ENCODE assay signal across 18 cellular contexts in the genomic region with DNA sequence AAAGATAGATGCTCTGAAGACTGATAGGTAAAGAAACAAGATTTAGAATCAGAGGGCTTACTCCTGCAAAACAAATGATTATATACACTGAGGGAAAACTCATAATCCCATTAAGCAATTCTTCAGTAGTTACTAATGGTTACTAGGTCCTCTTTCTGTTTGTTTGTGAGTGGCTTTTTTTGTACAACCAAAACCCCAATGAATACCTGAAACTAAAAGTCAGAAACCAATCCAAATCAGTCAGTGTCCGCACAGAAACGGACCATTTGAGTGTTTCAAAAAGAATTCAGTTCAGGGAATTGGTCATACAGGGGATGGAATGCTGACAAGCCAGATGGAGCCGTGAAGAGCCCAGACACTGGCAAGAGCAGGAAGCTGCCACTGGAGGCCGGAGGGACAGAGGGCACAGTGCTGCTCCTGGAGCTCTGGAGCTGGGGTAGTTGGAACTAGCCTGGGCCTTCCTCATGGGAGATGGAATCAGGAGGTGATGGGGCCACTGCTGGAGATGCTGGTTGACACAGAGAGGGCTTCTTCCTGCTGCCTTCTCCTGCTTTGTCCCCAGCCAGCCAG. TPM values are rescaled to one million over a fixed set of nuclear protein-coding genes. Genes with fewer than 3 reads are reported as not detected.
A peak's percentile ranks its signal among the peaks of the same experiment; 100 is the strongest.
DNase-seq lines count a peak whose midpoint lies in the region; ATAC-seq, FAIRE-seq and TF ChIP-seq lines count a peak whose summit lies in the region.
"Had no signal": no experiment of that assay in that cellular context is flagged by ENCODE, and none has a peak within 500 bp of the region (broad histone marks: within the 10 kb centered on the region; RNA-seq: fewer than 3 reads in every experiment).

No MANE protein-coding gene starts in this region.

- peaks cover 49% of the 10 kb centered on the region for H3K36me3 Mint-ChIP-seq in activated CD4-positive, alpha-beta memory T cell treated with anti-CD3 and anti-CD28 coated beads for 36 hours

- no peak overlapping the region for H3K4me3 ChIP-seq in IMR-90 (ENCODE audit: insufficient read depth, low read depth, low read length)
- no peak overlapping the region for H3K4me3 ChIP-seq in dorsolateral prefrontal cortex
- no peak overlapping the region for H3K4me3 ChIP-seq in trophoblast cell (ENCODE audit: low read depth, low read length)
- no peak overlapping the region for H3K4me3 ChIP-seq in Karpas-422 (ENCODE audit: low read length)
- H3K4me3 ChIP-seq: HAP-1, uterus had no signal

- no peak for FAIRE-seq in HTR-8/SVneo (lab: Jason Lieb, UNC)
- FAIRE-seq: kidney had no signal

- H3K23ac ChIP-seq in IMR-90 (ENCODE audit: low read depth, low read length): no peak overlapping the region
- no peak overlapping the region for H3K23ac ChIP-seq in trophoblast cell (ENCODE audit: low read length)

- H3K4me2 ChIP-seq in IMR-90 (ENCODE audit: low read depth, low read length): no peak overlapping the region
- H3K4me2 ChIP-seq in trophoblast cell (ENCODE audit: low read length): peak overlapping the region; percentile 32
- H3K4me2 ChIP-seq in Karpas-422 (ENCODE audit: low read depth, low read length, poor library complexity, severe bottlenecking): no peak overlapping the region

- H3K4ac ChIP-seq in IMR-90 (ENCODE audit: low read depth, low read length) (no peak overlapping the region), trophoblast cell (ENCODE audit: low read depth, low read length) (no peak overlapping the region)

- H3K27me3 ChIP-seq in IMR-90 (ENCODE audit: control insufficient read depth, insufficient read depth, low read length) (no peaks in the 10 kb centered on the region), dorsolateral prefrontal cortex (no peaks in the 10 kb centered on the region), trophoblast cell (ENCODE audit: insufficient read depth, low read length) (no peaks in the 10 kb centered on the region), Karpas-422 (ENCODE audit: low read length) (no peaks in the 10 kb centered on the region)
- H3K27me3 ChIP-seq: BE2C, uterus had no signal

- H2BK5ac ChIP-seq in IMR-90 (ENCODE audit: low read depth, low read length, poor library complexity, severe bottlenecking) (no peak overlapping the region), trophoblast cell (ENCODE audit: low read depth, low read length, poor library complexity) (peak overlapping the region; percentile 66)

- H3K9me1 ChIP-seq in IMR-90 (ENCODE audit: insufficient read depth, low read length): peaks cover 8% of the 10 kb centered on the region

- H2BK120ac ChIP-seq in IMR-90 (ENCODE audit: low read depth, low read length): no peak overlapping the region
- H2BK120ac ChIP-seq in trophoblast cell (ENCODE audit: insufficient read depth, low read length, poor library complexity): peak overlapping the region; percentile 2

- no peak overlapping the region for H2AK5ac ChIP-seq in IMR-90 (ENCODE audit: low read depth, low read length)
- no peak overlapping the region for H2AK5ac ChIP-seq in trophoblast cell (ENCODE audit: low read length)

- TF ChIP-seq POLR2A in IMR-90 (IDR thresholded peaks at IDR 0.05; ENCODE audit: low read depth, low read length): no peak

- TF ChIP-seq CTCF in GM13977 (IDR thresholded peaks at IDR 0.05; ENCODE audit: extremely low read depth, insufficient read depth, missing control alignments) (no peak), IMR-90 (conservative IDR thresholded peaks at IDR 0.05; ENCODE audit: low read depth, low read length) (no peak), dorsolateral prefrontal cortex (IDR thresholded peaks at IDR 0.05 in 54 of 56, conservative IDR thresholded peaks at IDR 0.05 in 2 of 56; ENCODE audit: low read depth in 1 of 56, partially characterized antibody in 56 of 56) (peak in 1 of 56 donors; percentile 8)

- DNase-seq in GM13977 (ENCODE audit: low spot score) (peak; percentile 16), IMR-90 (peak; percentile 28), dorsolateral prefrontal cortex (peak in 1 of 10 donors; percentile 13), trophoblast cell (peak; percentile 67 to 83), SW 1271 (lab: John Stamatoyannopoulos, UW) (no peak), HTR-8/SVneo (ENCODE audit: insufficient read length, low spot score) (no peak), Karpas-422 (no peak)
- no peak for DNase-seq in activated CD4-positive, alpha-beta memory T cell treated with anti-CD3 and anti-CD28 coated beads for 36 hours
- DNase-seq: activated CD8-positive, alpha-beta memory T cell treated with anti-CD3 and anti-CD28 coated beads for 24 hours; activated gamma-delta T cell; BE2C; kidney; NCI-H1436 treated with DMSO at 0.1 percent for 48 hours; NCI-H510A treated with DMSO at 0.1 percent for 48 hours; stimulated activated CD4-positive, alpha-beta T cell treated with anti-CD3 and anti-CD28 coated beads, Interleukin-1b, Interleukin-23, amount 100 ng/mL, for 48 hours; uterus had no signal

- in situ Hi-C loops in GM13977 (cut with MboI; ENCODE audit: low pct_unique_long_range_greater_than_20kb, low sequenced_read_pairs, unreplicated experiment): no loop called here
- in situ Hi-C loops in IMR-90 (cut with MboI; ENCODE audit: low sequenced_read_pairs): no loop called here

- H3K14ac ChIP-seq in IMR-90 (replicated peaks; ENCODE audit: low read depth, low read length): 0 out of 2 replicates have a peak overlapping the region, but pooled peaks have one; percentile 39
- peak overlapping the region; percentile 64 for H3K14ac ChIP-seq in trophoblast cell (ENCODE audit: low read length)

- H2AK9ac ChIP-seq in IMR-90 (replicated peaks; ENCODE audit: low read depth, low read length, poor library complexity): no peak overlapping the region

- H3K9ac ChIP-seq in IMR-90 (ENCODE audit: low read depth, low read length) (no peak overlapping the region), trophoblast cell (ENCODE audit: low read length) (no peak overlapping the region), Karpas-422 (ENCODE audit: low read length) (no peak overlapping the region)

- H3K9me2 ChIP-seq in Karpas-422 (replicated peaks; ENCODE audit: insufficient read depth, low read length): no peaks in the 10 kb centered on the region

- H3K9me3 Mint-ChIP-seq in activated CD4-positive, alpha-beta memory T cell treated with anti-CD3 and anti-CD28 coated beads for 36 hours: no peaks in the 10 kb centered on the region

- CTCF ChIA-PET in IMR-90 (lab: Yijun Ruan, JAX): no interaction called here
- CTCF ChIA-PET in activated CD4-positive, alpha-beta memory T cell treated with anti-CD3 and anti-CD28 coated beads for 36 hours (lab: Charles Lee): no interaction called here

- no peak for TF ChIP-seq RAD21 in IMR-90 (IDR thresholded peaks at IDR 0.05; ENCODE audit: low read length)

- no peak overlapping the region for H3K56ac ChIP-seq in IMR-90 (ENCODE audit: extremely low read depth, insufficient read depth, low read length)

- peaks cover 6% of the 10 kb centered on the region; the same call in 1 of the 2 replicates for H4K20me1 ChIP-seq in IMR-90 (ENCODE audit: insufficient read depth, low read length)
- H4K20me1 ChIP-seq in Karpas-422 (ENCODE audit: insufficient read depth, low read depth, low read length): no peaks in the 10 kb centered on the region

- no peak overlapping the region for H4K5ac ChIP-seq in IMR-90 (ENCODE audit: low read depth, low read length)

- H4K91ac ChIP-seq in IMR-90 (ENCODE audit: insufficient read depth, low read depth, low read length): no peak overlapping the region
- peak overlapping the region; percentile 71 for H4K91ac ChIP-seq in trophoblast cell (ENCODE audit: low read depth, low read length)

- dilution Hi-C loops in IMR-90 (cut with HindIII; ENCODE audit: low sequenced_read_pairs, unreplicated experiment): no loop called here

- H3K79me2 ChIP-seq in trophoblast cell (ENCODE audit: control insufficient read depth, insufficient read depth, low read length, poor library complexity) (no peaks in the 10 kb centered on the region), Karpas-422 (ENCODE audit: low read length) (peaks cover 34% of the 10 kb centered on the region)

- peaks cover 19% of the 10 kb centered on the region for H3K36me3 ChIP-seq in IMR-90 (ENCODE audit: control insufficient read depth, insufficient read depth, low read length)
- H3K36me3 ChIP-seq in trophoblast cell (ENCODE audit: control insufficient read depth in 1 of 2, insufficient read depth in 2 of 2, low read length in 2 of 2): peaks cover 6 to 8% of the 10 kb centered on the region in 2 experiments
- H3K36me3 ChIP-seq in Karpas-422 (ENCODE audit: insufficient read depth, low read length): peaks cover 64% of the 10 kb centered on the region
- H3K36me3 ChIP-seq: uterus had no signal

- H3K27ac ChIP-seq in IMR-90 (ENCODE audit: insufficient read depth, low read length) (no peak overlapping the region), dorsolateral prefrontal cortex (peak overlapping the region in 36 of 59 donors; percentile 0 to 75 (median 40)), trophoblast cell (ENCODE audit: low read depth, low read length) (peak overlapping the region; percentile 50), Karpas-422 (ENCODE audit: low read length) (no peak overlapping the region)
- H3K27ac ChIP-seq: RWPE1, uterus had no signal

- H2AFZ ChIP-seq in IMR-90 (replicated peaks; ENCODE audit: low read length, poor library complexity) (no peak overlapping the region), trophoblast cell (ENCODE audit: insufficient read depth, low read length, poor library complexity) (peak overlapping the region; percentile 11), Karpas-422 (ENCODE audit: low read length) (no peak overlapping the region)

- H2BK12ac ChIP-seq in trophoblast cell (ENCODE audit: low read length): peak overlapping the region; percentile 36

- H4K8ac ChIP-seq in IMR-90 (ENCODE audit: low read depth in 2 of 2, low read length in 2 of 2): no peak overlapping the region
- H4K8ac ChIP-seq in trophoblast cell (ENCODE audit: low read depth, low read length): peak overlapping the region; percentile 8

- no peak overlapping the region for H3K4me3 Mint-ChIP-seq in activated CD4-positive, alpha-beta memory T cell treated with anti-CD3 and anti-CD28 coated beads for 36 hours

- intact Hi-C loops in IMR-90 (cut with micrococcal nuclease) (no loop called here), dorsolateral prefrontal cortex (cut with DNase I) (loop anchor here in 1 of 2 donors (5.0 kb wide), 2 partner anchors 33 to 67 kb away; a partner anchor contains a TSS)
- intact Hi-C loops in activated CD4-positive, alpha-beta memory T cell treated with anti-CD3 and anti-CD28 coated beads for 36 hours (cut with micrococcal nuclease): loop anchor here (10.0 kb wide), 1 partner anchor 429 kb away; no protein-coding TSS in a partner anchor

- no peak overlapping the region for H2BK20ac ChIP-seq in IMR-90 (ENCODE audit: low read depth, low read length)

- H3K4me1 Mint-ChIP-seq in activated CD4-positive, alpha-beta memory T cell treated with anti-CD3 and anti-CD28 coated beads for 36 hours (ENCODE audit: low read depth): peaks cover 8% of the 10 kb centered on the region

- BruUV-seq in IMR-90 (replicated peaks; lab: Mats Ljungman, UMichigan): no TSS peak

- WGBS in IMR-90 (ENCODE audit: extremely low coverage in 2 of 2, insufficient read length in 1 of 2), 2 experiments: 70% methylated on average over 2 of the region's 4 CpGs; no CpG with 5 or more reads in 1 of the 2 experiments
- WGBS in trophoblast cell (ENCODE audit: extremely low coverage, insufficient coverage, insufficient read length): no CpG with 5 or more reads among the region's 4 CpGs

- peak; percentile 30 for ATAC-seq in IMR-90 (ENCODE audit: low read depth)

- H3K18ac ChIP-seq in IMR-90 (ENCODE audit: low read depth, low read length) (no peak overlapping the region), trophoblast cell (ENCODE audit: low read length) (peak overlapping the region; percentile 66)

- peak overlapping the region; percentile 48 for H4K12ac ChIP-seq in trophoblast cell (ENCODE audit: low read depth, low read length)

- POLR2A ChIA-PET in IMR-90 (lab: Charles Lee; ENCODE audit: unreplicated experiment): no interaction called here
- POLR2A ChIA-PET in activated CD4-positive, alpha-beta memory T cell treated with anti-CD3 and anti-CD28 coated beads for 36 hours (lab: Charles Lee): no interaction called here

- H3K4me1 ChIP-seq in IMR-90 (ENCODE audit: control insufficient read depth, insufficient read depth, low read length) (peaks cover 10% of the 10 kb centered on the region), trophoblast cell (ENCODE audit: control insufficient read depth in 1 of 2, insufficient read depth in 2 of 2, low read length in 2 of 2) (peaks cover 8% of the 10 kb centered on the region in 2 experiments), Karpas-422 (ENCODE audit: low read length) (no peaks in the 10 kb centered on the region)
- H3K4me1 ChIP-seq: BE2C, HAP-1, uterus had no signal

- no peak overlapping the region for H2BK15ac ChIP-seq in IMR-90 (ENCODE audit: low read depth, low read length)

- H3K27ac Mint-ChIP-seq in activated CD4-positive, alpha-beta memory T cell treated with anti-CD3 and anti-CD28 coated beads for 36 hours: no peak overlapping the region

- H3K9me3 ChIP-seq in IMR-90 (ENCODE audit: control insufficient read depth, insufficient read depth, low read length) (no peaks in the 10 kb centered on the region), trophoblast cell (ENCODE audit: insufficient read depth, low read depth, low read length) (no peaks in the 10 kb centered on the region), Karpas-422 (ENCODE audit: low read length) (no peaks in the 10 kb centered on the region)
- H3K9me3 ChIP-seq: BE2C, HAP-1, uterus had no signal

- no peaks in the 10 kb centered on the region for H3K27me3 Mint-ChIP-seq in activated CD4-positive, alpha-beta memory T cell treated with anti-CD3 and anti-CD28 coated beads for 36 hours

- peaks cover 3 to 10% of the 10 kb centered on the region in 2 experiments; a peak in 3 of 4 replicates for H3K79me1 ChIP-seq in IMR-90 (ENCODE audit: low read depth in 1 of 2, low read length in 2 of 2)
- peaks cover 3% of the 10 kb centered on the region for H3K79me1 ChIP-seq in trophoblast cell (ENCODE audit: low read length)

RNA-seq across cellular contexts. Expression of a gene that starts 31.9 kb away (rescaled TPM):
- total RNA-seq in IMR-90 (2012; rRNA removed): 46.6 and 80.3 TPM in 2 replicates
- 13.8 and 17.0 TPM in 2 replicates for polyA plus RNA-seq in IMR-90 (2012; rRNA removed)
- 5.0 and 5.2 TPM in 2 replicates for polyA plus RNA-seq in IMR-90 (2012; cell fraction: cytosol; rRNA removed)
- 2.4 and 9.0 TPM in 2 replicates for polyA plus RNA-seq in IMR-90 (2012; cell fraction: nucleus; rRNA removed; ENCODE audit: low replicate concordance)
- total RNA-seq in dorsolateral prefrontal cortex: 10 to 100 TPM; 30.8 to 54.7 (median 39.4) TPM
- 11.2 TPM in 2 replicates for polyA plus RNA-seq in trophoblast cell (2013)
- 10 to 100 TPM; 15.0 to 16.6 TPM for total RNA-seq in activated CD4-positive, alpha-beta memory T cell treated with anti-CD3 and anti-CD28 coated beads for 36 hours
- 43.5 and 59.4 TPM in 2 replicates for total RNA-seq in Karpas-422 (2014; rRNA removed; shearing (Covaris generic); ENCODE audit: low replicate concordance)

Comparison
In these comparisons a context has a peak if more than half of its experiments do, and no peak if none do; other contexts are left out.
1. DNase-seq: peak in GM13977 (single experiment), IMR-90 (single experiment) and trophoblast cell (2 of 2); none in SW 1271 (0 of 2), activated CD4-positive, alpha-beta memory T cell treated with anti-CD3 and anti-CD28 coated beads for 36 hours (single experiment), HTR-8/SVneo (single experiment) and Karpas-422 (single experiment).
2. H3K27ac ChIP-seq: peak in dorsolateral prefrontal cortex (36 of 59) and trophoblast cell (single experiment); none in IMR-90 (single experiment) and Karpas-422 (single experiment).